ENCODE assay signal across 36 cellular contexts in genomic region chr14:104559043-104559768, GRCh38. TPM values are rescaled to one million over a fixed set of nuclear protein-coding genes. Genes with fewer than 3 reads are reported as not detected.
DNase-seq lines count a peak whose midpoint lies in the region; ATAC-seq, FAIRE-seq and TF ChIP-seq lines count a peak whose summit lies in the region.
"Had no signal": no experiment of that assay in that cellular context is flagged by ENCODE, and none has a peak within 500 bp of the region (broad histone marks: within the 10 kb centered on the region; RNA-seq: fewer than 3 reads in every experiment).

No MANE protein-coding gene starts in this region.

- no peak overlapping the region for H3K9ac ChIP-seq in HepG2 (ENCODE audit: insufficient read depth, low read depth, low read length)
- H3K9ac ChIP-seq: KMS-11 had no signal

- H3K27me3 ChIP-seq in right lobe of liver: no peaks in the 10 kb centered on the region
- peaks cover 12 to 81% of the 10 kb centered on the region in 2 experiments for H3K27me3 ChIP-seq in HepG2 (ENCODE audit: control insufficient read depth in 1 of 2, insufficient read depth in 2 of 2, low read length in 2 of 2)
- H3K27me3 ChIP-seq in lower lobe of right lung (ENCODE audit: low read depth): peaks cover 23% of the 10 kb centered on the region
- peaks cover 0 to 32% (median 8%) of the 10 kb centered on the region in 7 donors for H3K27me3 ChIP-seq in spleen (replicated peaks in 1 of 7)
- H3K27me3 ChIP-seq: ascending aorta, cardiac muscle cell, thyroid gland, vagina had no signal

- TF ChIP-seq RAD21 in HepG2 (CRISPR knock-in tag; IDR thresholded peaks at IDR 0.05): no peak

- H3K27ac ChIP-seq in right lobe of liver (no peak overlapping the region), HepG2 (ENCODE audit: extremely low read length, insufficient read depth, low read length) (no peak overlapping the region), lower lobe of right lung (no peak overlapping the region), spleen (no peak overlapping the region)
- H3K27ac ChIP-seq: ascending aorta, cardiac muscle cell, coronary artery, epithelial cell of prostate, KMS-11, left lung, thyroid gland, vagina had no signal

- CTCF ChIA-PET in HepG2 (lab: Yijun Ruan, JAX; ENCODE audit: low intra/inter-chr PET ratio, low total read pairs): no interaction called here
- CTCF ChIA-PET in activated CD4-positive, alpha-beta T cell treated with anti-CD3 and anti-CD28 coated beads, Interleukin-2, amount 10 ng/mL, durations not matched to agents 7 days and 5 days (lab: Charles Lee): interaction anchor here (0.6 to 1.1 kb wide), 2 partner anchors 272 to 481 kb away, joined by 3 read pairs; no protein-coding TSS in a partner anchor

- FAIRE-seq in HepG2 (lab: Jason Lieb, UNC): no peak
- FAIRE-seq: A204.1, GM12892 had no signal

- ATAC-seq in right lobe of liver: no peak
- ATAC-seq in HepG2: no peak
- ATAC-seq in lower lobe of right lung: no peak
- ATAC-seq in HG02763 (IDR thresholded peaks at IDR 0.05; ENCODE audit: unreplicated experiment): no peak
- ATAC-seq: activated CD4-positive, alpha-beta T cell treated with anti-CD3 and anti-CD28 coated beads for 36 hours; left lung; PC-3 had no signal

- H3K36me3 ChIP-seq in right lobe of liver (no peaks in the 10 kb centered on the region), HepG2 (replicated peaks in 1 of 2; ENCODE audit: control insufficient read depth in 1 of 2, insufficient read depth in 2 of 2, low read length in 2 of 2) (no peaks in the 10 kb centered on the region), lower lobe of right lung (no peaks in the 10 kb centered on the region), spleen (no peaks in the 10 kb centered on the region)
- H3K36me3 ChIP-seq: ascending aorta, cardiac muscle cell, left lung, thyroid gland, vagina had no signal

- H3K27ac Mint-ChIP-seq in activated CD4-positive, alpha-beta T cell treated with anti-CD3 and anti-CD28 coated beads, Interleukin-2, amount 10 ng/mL, durations not matched to agents 7 days and 5 days: no peak overlapping the region
- H3K27ac Mint-ChIP-seq: activated CD4-positive, alpha-beta T cell treated with anti-CD3 and anti-CD28 coated beads for 36 hours; activated naive CD8-positive, alpha-beta T cell treated with anti-CD3 and anti-CD28 coated beads, Interleukin-2, amount 10 ng/mL, durations not matched to agents 7 days and 5 days; activated T-cell treated with anti-CD3 and anti-CD28 coated beads, Interleukin-2, amount 50 U/mL, for 24 hours; naive B cell; T-helper 2 cell treated with Interferon-gamma antibody and Interleukin-4, amounts not matched to agents 5 μg/mL and 100 μg/mL, for 36 hours had no signal

- H3K9me3 Mint-ChIP-seq in activated CD4-positive, alpha-beta T cell treated with anti-CD3 and anti-CD28 coated beads, Interleukin-2, amount 10 ng/mL, durations not matched to agents 7 days and 5 days: no peaks in the 10 kb centered on the region
- H3K9me3 Mint-ChIP-seq: activated naive CD8-positive, alpha-beta T cell treated with anti-CD3 and anti-CD28 coated beads, Interleukin-2, amount 10 ng/mL, durations not matched to agents 7 days and 5 days; activated T-cell treated with anti-CD3 and anti-CD28 coated beads, Interleukin-2, amount 50 U/mL, for 24 hours; naive B cell; T-helper 2 cell treated with Interferon-gamma antibody and Interleukin-4, amounts not matched to agents 5 μg/mL and 100 μg/mL, for 36 hours had no signal

- no TSS peak for BruUV-seq in HepG2 (replicated peaks; lab: Mats Ljungman, UMichigan)

- no peaks in the 10 kb centered on the region for H3K9me3 ChIP-seq in right lobe of liver
- H3K9me3 ChIP-seq in HepG2 (ENCODE audit: low read length): no peaks in the 10 kb centered on the region
- no peaks in the 10 kb centered on the region for H3K9me3 ChIP-seq in lower lobe of right lung
- H3K9me3 ChIP-seq in spleen: no peaks in the 10 kb centered on the region
- H3K9me3 ChIP-seq: ascending aorta, left lung, thyroid gland, vagina had no signal

- no peaks in the 10 kb centered on the region for H3K27me3 Mint-ChIP-seq in activated CD4-positive, alpha-beta T cell treated with anti-CD3 and anti-CD28 coated beads, Interleukin-2, amount 10 ng/mL, durations not matched to agents 7 days and 5 days
- H3K27me3 Mint-ChIP-seq: activated naive CD8-positive, alpha-beta T cell treated with anti-CD3 and anti-CD28 coated beads, Interleukin-2, amount 10 ng/mL, durations not matched to agents 7 days and 5 days had no signal

- TF ChIP-seq CTCF in right lobe of liver (IDR thresholded peaks at IDR 0.05) (no peak), HepG2 (CRISPR knock-in tag; IDR thresholded peaks at IDR 0.05) (no peak), lower lobe of right lung (IDR thresholded peaks at IDR 0.05) (no peak), spleen (IDR thresholded peaks at IDR 0.05 in 8 of 11, conservative IDR thresholded peaks at IDR 0.05 in 3 of 11) (no peak)

- H3K4me1 Mint-ChIP-seq in activated CD4-positive, alpha-beta T cell treated with anti-CD3 and anti-CD28 coated beads, Interleukin-2, amount 10 ng/mL, durations not matched to agents 7 days and 5 days: no peaks in the 10 kb centered on the region
- H3K4me1 Mint-ChIP-seq: activated CD4-positive, alpha-beta T cell treated with anti-CD3 and anti-CD28 coated beads for 36 hours; activated naive CD8-positive, alpha-beta T cell treated with anti-CD3 and anti-CD28 coated beads, Interleukin-2, amount 10 ng/mL, durations not matched to agents 7 days and 5 days had no signal

- no peaks in the 10 kb centered on the region for H3K4me1 ChIP-seq in right lobe of liver
- no peaks in the 10 kb centered on the region for H3K4me1 ChIP-seq in HepG2 (ENCODE audit: insufficient read depth, low read length)
- H3K4me1 ChIP-seq in lower lobe of right lung: peaks cover 8% of the 10 kb centered on the region
- peaks cover 9 to 13% (median 10%) of the 10 kb centered on the region in 6 donors for H3K4me1 ChIP-seq in spleen
- H3K4me1 ChIP-seq: ascending aorta had no signal

- in situ Hi-C loops in HepG2 (cut with HindIII; ENCODE audit: extremely low pct_ligation_motif_present, low pct_unique_long_range_greater_than_20kb): no loop called here

- no peaks in the 10 kb centered on the region for H3K36me3 Mint-ChIP-seq in activated CD4-positive, alpha-beta T cell treated with anti-CD3 and anti-CD28 coated beads, Interleukin-2, amount 10 ng/mL, durations not matched to agents 7 days and 5 days (ENCODE audit: low read depth)
- H3K36me3 Mint-ChIP-seq: activated naive CD8-positive, alpha-beta T cell treated with anti-CD3 and anti-CD28 coated beads, Interleukin-2, amount 10 ng/mL, durations not matched to agents 7 days and 5 days; naive B cell had no signal

- H3K4me2 ChIP-seq in HepG2 (ENCODE audit: low read depth, low read length): no peak overlapping the region
- H3K4me2 ChIP-seq: KMS-11 had no signal

- WGBS in right lobe of liver (ENCODE audit: insufficient coverage, low coverage, low lambda C conversion rate, missing lambda C conversion rate): 54% methylated on average over 2 of the region's 15 CpGs
- WGBS in HepG2 (ENCODE audit: low lambda C conversion rate): 6% methylated on average over 6 of the region's 15 CpGs
- 75 to 89% (median 80%) methylated on average over 12 to 15 of the region's 15 CpGs for WGBS in spleen, 5 donors

- 0 out of 2 replicates have a peak, but pooled peaks cover 3% of the 10 kb centered on the region for H4K20me1 ChIP-seq in HepG2 (ENCODE audit: insufficient read depth, low read length)

- DNase-seq in right lobe of liver (peak in 2 of 3 donors; percentile 12 to 40), HepG2 (ENCODE audit: low spot score) (no peak), cardiac septum (ENCODE audit: low spot score) (peak; percentile 71), lower lobe of right lung (peak; percentile 32), spleen (peak; percentile 64), SHP77 treated with DMSO at 0.1 percent for 48 hours (lab: John Stamatoyannopoulos, UW) (no peak)
- DNase-seq in activated CD4-positive, alpha-beta T cell treated with anti-CD3 and anti-CD28 coated beads, Interleukin-2, amount 10 ng/mL, durations not matched to agents 7 days and 5 days: no peak
- DNase-seq: activated CD4-positive, alpha-beta T cell treated with anti-CD3 and anti-CD28 coated beads for 36 hours; activated gamma-delta T cell treated with Interleukin-2 at 50 U/mL for 16 hours; activated naive CD8-positive, alpha-beta T cell treated with anti-CD3 and anti-CD28 coated beads, Interleukin-2, amount 10 ng/mL, durations not matched to agents 7 days and 5 days; activated T-cell treated with anti-CD3 and anti-CD28 coated beads, Interleukin-2, amount 50 U/mL, for 24 hours; effector CD8-positive, alpha-beta T cell; hypothalamus; naive B cell; NCI-H1417 treated with DMSO at 0.1 percent for 48 hours; NCI-H2081; NCI-H526; occipital lobe; PC-3; SHP77; stimulated activated CD4-positive, alpha-beta T cell treated with anti-CD3 and anti-CD28 coated beads, Interleukin-2, amount 100 ng/mL, for 48 hours had no signal

- POLR2A ChIA-PET in HepG2 (lab: Yijun Ruan, JAX): no interaction called here
- POLR2A ChIA-PET in activated CD4-positive, alpha-beta T cell treated with anti-CD3 and anti-CD28 coated beads, Interleukin-2, amount 10 ng/mL, durations not matched to agents 7 days and 5 days (lab: Charles Lee): no interaction called here

- no peaks in the 10 kb centered on the region for H3K79me2 ChIP-seq in HepG2 (ENCODE audit: insufficient read depth, low read length)

- no peak for TF ChIP-seq EP300 in HepG2 (IDR thresholded peaks at IDR 0.05; ENCODE audit: low read depth in 2 of 2, low read length in 2 of 2)
- no peak for TF ChIP-seq EP300 in HepG2 (CRISPR knock-in tag; IDR thresholded peaks at IDR 0.05; ENCODE audit: borderline replicate concordance)

- TF ChIP-seq POLR2A in right lobe of liver (IDR thresholded peaks at IDR 0.05) (no peak), HepG2 (IDR thresholded peaks at IDR 0.05; ENCODE audit: insufficient read depth in 1 of 2, low read depth in 2 of 2, low read length in 2 of 2) (no peak), spleen (IDR thresholded peaks at IDR 0.05) (no peak)

- intact Hi-C loops in right lobe of liver (cut with DNase I) (loop anchor here (5.0 kb wide), 2 partner anchors 422 to 487 kb away; partner anchors contain the start of gene KIF26A (in 1 of the 2)), HepG2 (cut with micrococcal nuclease; ENCODE audit: unreplicated experiment) (no loop called here), cardiac septum (cut with DNase I) (no loop called here), lower lobe of right lung (cut with DNase I) (no loop called here), spleen (cut with DNase I; ENCODE audit: low total_unique reads) (no loop called here)

- H2AFZ ChIP-seq in HepG2 (ENCODE audit: low read length): no peak overlapping the region

- no peak overlapping the region for H3K4me3 Mint-ChIP-seq in activated CD4-positive, alpha-beta T cell treated with anti-CD3 and anti-CD28 coated beads, Interleukin-2, amount 10 ng/mL, durations not matched to agents 7 days and 5 days
- H3K4me3 Mint-ChIP-seq: activated CD4-positive, alpha-beta T cell treated with anti-CD3 and anti-CD28 coated beads for 36 hours; activated naive CD8-positive, alpha-beta T cell treated with anti-CD3 and anti-CD28 coated beads, Interleukin-2, amount 10 ng/mL, durations not matched to agents 7 days and 5 days; activated T-cell treated with anti-CD3 and anti-CD28 coated beads, Interleukin-2, amount 50 U/mL, for 24 hours; naive B cell; T-helper 2 cell treated with Interferon-gamma antibody and Interleukin-4, amounts not matched to agents 5 μg/mL and 100 μg/mL, for 36 hours had no signal

- H3K4me3 ChIP-seq in right lobe of liver (no peak overlapping the region), HepG2 (replicated peaks in 1 of 3; ENCODE audit: insufficient read depth in 1 of 3, low read depth in 2 of 3, low read length in 3 of 3) (no peak overlapping the region), lower lobe of right lung (no peak overlapping the region), spleen (no peak overlapping the region)
- H3K4me3 ChIP-seq: ascending aorta, cardiac muscle cell, coronary artery, left lung, thyroid gland, vagina had no signal

RNA-seq across cellular contexts. Expression of gene C14orf180, which starts 20.4 kb away (rescaled TPM):
- total RNA-seq in right lobe of liver (1 to 10 TPM in 4 of 6 experiments, under 1 TPM in 2; 0.35 to 4.0 (median 1.9) TPM), HepG2 (2016; rRNA removed; fragmentation: Illumina TruSeq; extraction: Trizol) (not detected in 2 replicates), cardiac septum (67.8 TPM), lower lobe of right lung (0.18 TPM), spleen (under 1 TPM in 2 of 7 donors, not detected in 5; 0.17 to 0.28 TPM)
- not detected in 2 replicates for total RNA-seq in HepG2 (2016; cell fraction: cytosol; rRNA removed; fragmentation: Illumina TruSeq; extraction: Trizol; ENCODE audit: low read depth)
- total RNA-seq in HepG2 (2016; cell fraction: insoluble cytoplasmic fraction; rRNA removed; fragmentation: Illumina TruSeq; extraction: Trizol): not detected in 2 replicates
- total RNA-seq in HepG2 (2016; cell fraction: membrane; rRNA removed; fragmentation: Illumina TruSeq; extraction: Trizol): not detected in 2 replicates
- not detected in 2 replicates for total RNA-seq in HepG2 (2016; cell fraction: nucleus; rRNA removed; fragmentation: Illumina TruSeq; extraction: Trizol)
- polyA plus RNA-seq in HepG2 (2011; rRNA removed) (not detected in 2 replicates), spleen (under 1 TPM; 0.20 to 0.70 (median 0.28) TPM)
- polyA plus RNA-seq in HepG2 (2011; cell fraction: cytosol; rRNA removed): not detected in 2 replicates
- polyA plus RNA-seq in HepG2 (2011; cell fraction: nucleus; rRNA removed): not detected in 2 replicates
- not detected in 2 replicates for polyA plus RNA-seq in HepG2 (2012)
- polyA plus RNA-seq in HepG2 (2016; cell fraction: cytosol; fragmentation: Illumina TruSeq; extraction: Trizol; ENCODE audit: low read depth): not detected in 2 replicates
- polyA plus RNA-seq in HepG2 (2016; cell fraction: insoluble cytoplasmic fraction; fragmentation: Illumina TruSeq; extraction: Trizol; ENCODE audit: low read depth): not detected in 2 replicates
- polyA plus RNA-seq in HepG2 (2016; cell fraction: membrane; fragmentation: Illumina TruSeq; extraction: Trizol; ENCODE audit: low read depth): not detected in 2 replicates
- not detected in 2 replicates for polyA plus RNA-seq in HepG2 (2016; cell fraction: nucleus; fragmentation: Illumina TruSeq; extraction: Trizol; ENCODE audit: insufficient read depth, low read depth)
- polyA minus RNA-seq in HepG2 (2011; rRNA and poly(A)+ RNA removed; ENCODE audit: low replicate concordance): not detected in 2 replicates
- polyA minus RNA-seq in HepG2 (2011; cell fraction: cytosol; rRNA and poly(A)+ RNA removed): not detected in 2 replicates
- not detected in 2 replicates for polyA minus RNA-seq in HepG2 (2011; cell fraction: nucleus; rRNA and poly(A)+ RNA removed)
- not detected for total RNA-seq in activated CD4-positive, alpha-beta T cell treated with anti-CD3 and anti-CD28 coated beads, Interleukin-2, amount 10 ng/mL, durations not matched to agents 7 days and 5 days
- total RNA-seq: activated CD4-positive, alpha-beta T cell treated with anti-CD3 and anti-CD28 coated beads for 36 hours; activated CD8-positive, alpha-beta memory T cell treated with anti-CD3 and anti-CD28 coated beads for 36 hours; activated naive CD8-positive, alpha-beta T cell treated with anti-CD3 and anti-CD28 coated beads, Interleukin-2, amount 10 ng/mL, durations not matched to agents 7 days and 5 days; G401; H4; left lung; occipital lobe; PC-3 had no signal

RNA-seq across cellular contexts. Expression of gene TMEM179, which starts 45.4 kb away (rescaled TPM):
- total RNA-seq in right lobe of liver (under 1 TPM in 2 of 6 experiments, not detected in 4; 0.17 to 0.18 TPM), HepG2 (2016; rRNA removed; fragmentation: Illumina TruSeq; extraction: Trizol) (not detected in 2 replicates), cardiac septum (0.89 TPM), lower lobe of right lung (not detected), spleen (not detected)
- total RNA-seq in HepG2 (2016; cell fraction: cytosol; rRNA removed; fragmentation: Illumina TruSeq; extraction: Trizol; ENCODE audit: low read depth): not detected in 2 replicates
- not detected in 2 replicates for total RNA-seq in HepG2 (2016; cell fraction: insoluble cytoplasmic fraction; rRNA removed; fragmentation: Illumina TruSeq; extraction: Trizol)
- not detected in 2 replicates for total RNA-seq in HepG2 (2016; cell fraction: membrane; rRNA removed; fragmentation: Illumina TruSeq; extraction: Trizol)
- not detected in 2 replicates for total RNA-seq in HepG2 (2016; cell fraction: nucleus; rRNA removed; fragmentation: Illumina TruSeq; extraction: Trizol)
- polyA plus RNA-seq in HepG2 (2011; rRNA removed) (not detected in 2 replicates), spleen (under 1 TPM in 1 of 3 donors, not detected in 2; 0.08 TPM)
- not detected in 2 replicates for polyA plus RNA-seq in HepG2 (2011; cell fraction: cytosol; rRNA removed)
- not detected in 2 replicates for polyA plus RNA-seq in HepG2 (2011; cell fraction: nucleus; rRNA removed)
- polyA plus RNA-seq in HepG2 (2012): not detected in 2 replicates
- not detected in 2 replicates for polyA plus RNA-seq in HepG2 (2016; cell fraction: cytosol; fragmentation: Illumina TruSeq; extraction: Trizol; ENCODE audit: low read depth)
- polyA plus RNA-seq in HepG2 (2016; cell fraction: insoluble cytoplasmic fraction; fragmentation: Illumina TruSeq; extraction: Trizol; ENCODE audit: low read depth): not detected in 2 replicates
- not detected in 2 replicates for polyA plus RNA-seq in HepG2 (2016; cell fraction: membrane; fragmentation: Illumina TruSeq; extraction: Trizol; ENCODE audit: low read depth)
- not detected in 2 replicates for polyA plus RNA-seq in HepG2 (2016; cell fraction: nucleus; fragmentation: Illumina TruSeq; extraction: Trizol; ENCODE audit: insufficient read depth, low read depth)
- 0.28 TPM in 1 of 2 replicates, not detected in the other for polyA minus RNA-seq in HepG2 (2011; rRNA and poly(A)+ RNA removed; ENCODE audit: low replicate concordance)
- not detected in 2 replicates for polyA minus RNA-seq in HepG2 (2011; cell fraction: cytosol; rRNA and poly(A)+ RNA removed)
- not detected in 2 replicates for polyA minus RNA-seq in HepG2 (2011; cell fraction: nucleus; rRNA and poly(A)+ RNA removed)
- not detected for total RNA-seq in activated CD4-positive, alpha-beta T cell treated with anti-CD3 and anti-CD28 coated beads, Interleukin-2, amount 10 ng/mL, durations not matched to agents 7 days and 5 days
- total RNA-seq: activated CD8-positive, alpha-beta memory T cell treated with anti-CD3 and anti-CD28 coated beads for 36 hours; activated naive CD8-positive, alpha-beta T cell treated with anti-CD3 and anti-CD28 coated beads, Interleukin-2, amount 10 ng/mL, durations not matched to agents 7 days and 5 days; ascending aorta; G401; H4; PC-3 had no signal

Comparison
In these comparisons a context has a peak if more than half of its experiments do, and no peak if none do; other contexts are left out.
1. DNase-seq: peak in right lobe of liver (2 of 3), cardiac septum (single experiment), lower lobe of right lung (single experiment) and spleen (single experiment); none in HepG2 (single experiment), activated CD4-positive, alpha-beta T cell treated with anti-CD3 and anti-CD28 coated beads, Interleukin-2, amount 10 ng/mL, durations not matched to agents 7 days and 5 days (single experiment) and SHP77 treated with DMSO at 0.1 percent for 48 hours (single experiment).
2. intact Hi-C loops: an anchor here in right lobe of liver (5.0 kb wide); none called in HepG2, cardiac septum, lower lobe of right lung and spleen.
3. RNA of gene C14orf180, which starts 20.4 kb away (total RNA-seq): 67.8 TPM in cardiac septum (single experiment); 0.35 to 4.0 TPM in right lobe of liver, 0.18 TPM in lower lobe of right lung (single experiment), 0.17 to 0.28 TPM in spleen, not detected in HepG2 and not detected in activated CD4-positive, alpha-beta T cell treated with anti-CD3 and anti-CD28 coated beads, Interleukin-2, amount 10 ng/mL, durations not matched to agents 7 days and 5 days; every median in the first group is over 10 times any median in the second.